ENCODE assay signal across 15 cellular contexts in the genomic region with DNA sequence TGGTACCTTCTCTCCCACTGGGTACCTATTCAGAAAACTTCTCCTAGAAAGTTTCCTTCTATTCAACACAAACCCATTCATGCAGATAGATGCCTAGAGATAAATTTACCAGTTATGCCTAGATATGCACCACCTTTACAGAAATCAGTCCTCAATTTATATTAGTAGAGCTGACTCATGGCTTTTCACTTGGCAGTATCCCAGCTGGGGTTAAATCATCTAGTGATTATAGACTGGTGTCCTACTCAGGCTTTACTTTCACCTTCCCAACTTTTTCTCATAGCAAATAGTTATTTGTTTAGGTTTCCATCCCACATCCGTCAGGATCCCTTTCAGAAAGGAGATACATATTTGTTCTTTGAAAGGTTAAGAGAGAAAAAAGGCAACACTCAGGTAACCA.
"Had no signal": no experiment of that assay in that cellular context is flagged by ENCODE, and none has a peak within 500 bp of the region (broad histone marks: within the 10 kb centered on the region; RNA-seq: fewer than 3 reads in every experiment).

No MANE protein-coding gene starts in this region.

- H3K4me2 ChIP-seq: hepatocyte had no signal

- H3K27ac ChIP-seq: colonic mucosa, hepatocyte, left lung, neutrophil, parathyroid adenoma, thoracic aorta had no signal

- H3K79me2 ChIP-seq: hepatocyte, parathyroid adenoma had no signal

- H3K36me3 ChIP-seq: colonic mucosa, left lung, neutrophil, thoracic aorta had no signal

- H2AFZ ChIP-seq: hepatocyte, parathyroid adenoma had no signal

- ATAC-seq: activated CD8-positive, alpha-beta T cell treated with anti-CD3 and anti-CD28 coated beads for 36 hours; activated T-cell treated with anti-CD3 and anti-CD28 coated beads, Interleukin-2, amount 50 U/mL, for 4 hours; left lung; mucosa of descending colon; naive thymus-derived CD4-positive, alpha-beta T cell had no signal

- H3K4me1 ChIP-seq: colonic mucosa, left lung, parathyroid adenoma had no signal

- H3K9me3 ChIP-seq: colonic mucosa, left lung, mucosa of descending colon, neutrophil, thoracic aorta had no signal

- H3K4me3 ChIP-seq: colonic mucosa, hepatocyte, left lung, mucosa of descending colon, thoracic aorta had no signal

- DNase-seq: activated B cell treated with CpG ODN at 0.5 μM for 24 hours; activated CD4-positive, alpha-beta T cell treated with anti-CD3 and anti-CD28 coated beads for 48 hours; activated CD8-positive, alpha-beta T cell treated with anti-CD3 and anti-CD28 coated beads for 36 hours; activated effector memory CD4-positive, alpha-beta T cell treated with anti-CD3 and anti-CD28 coated beads, Interleukin-2, amount 50 U/mL, for 16 hours; activated T-cell treated with anti-CD3 and anti-CD28 coated beads, Interleukin-2, amount 50 U/mL, for 4 hours; caudate nucleus; colonic mucosa; left lung; mucosa of descending colon; naive thymus-derived CD4-positive, alpha-beta T cell; stimulated activated CD4-positive, alpha-beta T cell treated with anti-CD3 and anti-CD28 coated beads, Interleukin-1b, Interleukin-23, amount 100 ng/mL, for 48 hours had no signal

- H3K27me3 ChIP-seq: colonic mucosa, hepatocyte, left lung, neutrophil had no signal

- H3K9ac ChIP-seq: parathyroid adenoma had no signal
